19 cellular contexts compared by ENCODE assay signal in genomic region chr4:130573742-130574141, GRCh38.
DNase-seq lines count a peak whose midpoint lies in the region; TF ChIP-seq lines count a peak whose summit lies in the region.
"Had no signal": no experiment of that assay in that cellular context is flagged by ENCODE, and none has a peak within 500 bp of the region (broad histone marks: within the 10 kb centered on the region; RNA-seq: fewer than 3 reads in every experiment).

No MANE protein-coding gene starts in this region.

- in situ Hi-C loops in GM23248 (cut with MboI) (no loop called here), mammary epithelial cell (cut with MboI; ENCODE audit: low sequenced_read_pairs in 2 of 2) (no loop called here)

- H3K4me3 ChIP-seq in HUES48 (ENCODE audit: low read depth, low read length) (peak overlapping the region; percentile 43; the same call in 1 of the 2 replicates), SU-DHL-6 (ENCODE audit: insufficient read depth, low read length, poor library complexity, severe bottlenecking) (no peak overlapping the region), iPS-18c (ENCODE audit: insufficient read depth, low read depth, low read length) (0 out of 2 replicates have a peak overlapping the region, but pooled peaks have one; percentile 36), GM23248 (no peak overlapping the region), mammary epithelial cell (replicated peaks in 1 of 3; ENCODE audit: insufficient read depth in 1 of 3, low read depth in 2 of 3, low read length in 3 of 3) (no peak overlapping the region)
- H3K4me3 ChIP-seq: MG63 had no signal

- H3K27me3 ChIP-seq in HUES48 (ENCODE audit: control insufficient read depth, insufficient read depth, low read length) = no peaks in the 10 kb centered on the region
- no peaks in the 10 kb centered on the region for H3K27me3 ChIP-seq in SU-DHL-6 (ENCODE audit: low read length)
- H3K27me3 ChIP-seq in GM23248 (replicated peaks; ENCODE audit: insufficient read depth) = no peaks in the 10 kb centered on the region
- H3K27me3 ChIP-seq in mammary epithelial cell (ENCODE audit: insufficient read depth, low read length) = no peaks in the 10 kb centered on the region
- H3K27me3 ChIP-seq: MG63 had no signal

- H3K9me2 ChIP-seq in SU-DHL-6 (replicated peaks; ENCODE audit: insufficient read depth, low read length) = no peaks in the 10 kb centered on the region
- H3K9me2 ChIP-seq in GM23248 (ENCODE audit: insufficient read depth) = no peaks in the 10 kb centered on the region

- H4K20me1 ChIP-seq in SU-DHL-6 (ENCODE audit: low read depth, low read length) (no peaks in the 10 kb centered on the region), GM23248 (ENCODE audit: insufficient read depth) (no peaks in the 10 kb centered on the region), mammary epithelial cell (ENCODE audit: insufficient read depth, low read length) (no peaks in the 10 kb centered on the region)

- H2AFZ ChIP-seq in SU-DHL-6 (ENCODE audit: low read depth, low read length, severe bottlenecking) (no peak overlapping the region), GM23248 (no peak overlapping the region), mammary epithelial cell (ENCODE audit: low read depth, low read length) (no peak overlapping the region)

- H3K4me2 ChIP-seq in SU-DHL-6 (ENCODE audit: low read depth, low read length, poor library complexity, severe bottlenecking) (peak overlapping the region; percentile 29), GM23248 (ENCODE audit: unreplicated experiment) (no peak overlapping the region), mammary epithelial cell (ENCODE audit: insufficient read depth, low read depth, low read length) (no peak overlapping the region)

- H3F3A ChIP-seq in SU-DHL-6 (ENCODE audit: insufficient read depth) = no peaks in the 10 kb centered on the region
- H3F3A ChIP-seq in GM23248 (ENCODE audit: insufficient read depth) = no peaks in the 10 kb centered on the region

- H3K4me1 ChIP-seq in HUES48 (ENCODE audit: control insufficient read depth, insufficient read depth, low read length) (peaks cover 31% of the 10 kb centered on the region), GM23248 (ENCODE audit: insufficient read depth) (no peaks in the 10 kb centered on the region), mammary epithelial cell (ENCODE audit: insufficient read depth, low read length) (no peaks in the 10 kb centered on the region)

- H3K9ac ChIP-seq in HUES48 (ENCODE audit: low read depth, low read length) (peak overlapping the region; percentile 21; the same call in 1 of the 2 replicates), SU-DHL-6 (ENCODE audit: low read length) (no peak overlapping the region), GM23248 (no peak overlapping the region), mammary epithelial cell (ENCODE audit: insufficient read depth, low read length) (no peak overlapping the region)

- H3K36me3 ChIP-seq in HUES48 (ENCODE audit: control insufficient read depth, insufficient read depth, low read length) (peaks cover 2% of the 10 kb centered on the region; the same call in 1 of the 2 replicates), SU-DHL-6 (ENCODE audit: low read length) (no peaks in the 10 kb centered on the region), GM23248 (ENCODE audit: low read depth) (no peaks in the 10 kb centered on the region), mammary epithelial cell (ENCODE audit: insufficient read depth, low read length) (no peaks in the 10 kb centered on the region)
- H3K36me3 ChIP-seq: MG63 had no signal

- WGBS in GM23248 (ENCODE audit: low coverage in 1 of 2, low lambda C conversion rate in 2 of 2, missing lambda C conversion rate in 2 of 2), 2 experiments = 0% methylated on average over 1 of the region's 1 CpG
- 50% methylated on average over 1 of the region's 1 CpG for WGBS in mammary epithelial cell (ENCODE audit: low coverage, missing lambda C conversion rate)

- CTCF ChIA-PET in mammary epithelial cell (lab: Charles Lee; ENCODE audit: low non-redundant PET) = no interaction called here

- intact Hi-C loops in mammary epithelial cell (cut with micrococcal nuclease) = no loop called here

- DNase-seq in NCI-H2171 (lab: John Stamatoyannopoulos, UW) = peak; percentile 24
- DNase-seq in NCI-H1105 treated with DMSO at 0.1 percent for 48 hours (lab: John Stamatoyannopoulos, UW) = no peak
- no peak for DNase-seq in GM23248
- no peak for DNase-seq in mammary epithelial cell
- DNase-seq in hepatic stellate cell (ENCODE audit: low spot score) = no peak
- DNase-seq: GDM1, GOT3, Karpas-422, MG63, NCI-H1694 treated with DMSO at 0.1 percent for 48 hours, NCI-H446, NCI-H748 treated with DMSO at 0.1 percent for 48 hours, PC-3, SIG-M5, T1000 had no signal

- TF ChIP-seq CTCF in SU-DHL-6 (IDR thresholded peaks at IDR 0.05; ENCODE audit: insufficient read depth, low read length, poor library complexity, severe bottlenecking) (no peak), mammary epithelial cell (conservative IDR thresholded peaks at IDR 0.05 in 1 of 2, IDR thresholded peaks at IDR 0.05 in 1 of 2; ENCODE audit: extremely low read depth in 1 of 2, insufficient read depth in 1 of 2, low read depth in 1 of 2, low read length in 2 of 2) (no peak)

- H3K9me3 ChIP-seq in HUES48 (ENCODE audit: control insufficient read depth, insufficient read depth, low read length) (peaks cover 31% of the 10 kb centered on the region), SU-DHL-6 (ENCODE audit: insufficient read depth, low read length) (no peaks in the 10 kb centered on the region), iPS-18c (ENCODE audit: control insufficient read depth, insufficient read depth, low read length) (peaks cover 2% of the 10 kb centered on the region), GM23248 (ENCODE audit: low read depth) (peaks cover 5% of the 10 kb centered on the region), mammary epithelial cell (replicated peaks; ENCODE audit: insufficient read depth, low read length) (no peaks in the 10 kb centered on the region)
- H3K9me3 ChIP-seq: MG63 had no signal

- H3K27ac ChIP-seq in HUES48 (ENCODE audit: low read depth, low read length) = peak overlapping the region; percentile 61
- peak overlapping the region; percentile 73 for H3K27ac ChIP-seq in SU-DHL-6 (ENCODE audit: low read depth, low read length)
- no peak overlapping the region for H3K27ac ChIP-seq in GM23248
- no peak overlapping the region for H3K27ac ChIP-seq in mammary epithelial cell (ENCODE audit: insufficient read depth, low read depth, low read length)
- H3K27ac ChIP-seq: RWPE1 had no signal

- H3K79me2 ChIP-seq in SU-DHL-6 (ENCODE audit: insufficient read depth, low read length) = no peaks in the 10 kb centered on the region
- no peaks in the 10 kb centered on the region for H3K79me2 ChIP-seq in GM23248 (ENCODE audit: insufficient read depth)
- H3K79me2 ChIP-seq in mammary epithelial cell (ENCODE audit: insufficient read depth, low read length) = no peaks in the 10 kb centered on the region

- no TSS peak for BruUV-seq in mammary epithelial cell (replicated peaks; lab: Mats Ljungman, UMichigan)

- dilution Hi-C loops in mammary epithelial cell (cut with HindIII; ENCODE audit: low sequenced_read_pairs) = no loop called here

Comparison
In these comparisons a context has a peak if more than half of its experiments do, and no peak if none do; other contexts are left out.
1. H3K27ac ChIP-seq: peak in HUES48 (single experiment) and SU-DHL-6 (single experiment); none in GM23248 (single experiment) and mammary epithelial cell (single experiment).
2. H3K4me3 ChIP-seq: peak in HUES48 (single experiment) and iPS-18c (single experiment); none in SU-DHL-6 (single experiment), GM23248 (single experiment) and mammary epithelial cell (0 of 3).